Comparison of ENCODE assay signal across 18 cellular contexts in the genomic region with DNA sequence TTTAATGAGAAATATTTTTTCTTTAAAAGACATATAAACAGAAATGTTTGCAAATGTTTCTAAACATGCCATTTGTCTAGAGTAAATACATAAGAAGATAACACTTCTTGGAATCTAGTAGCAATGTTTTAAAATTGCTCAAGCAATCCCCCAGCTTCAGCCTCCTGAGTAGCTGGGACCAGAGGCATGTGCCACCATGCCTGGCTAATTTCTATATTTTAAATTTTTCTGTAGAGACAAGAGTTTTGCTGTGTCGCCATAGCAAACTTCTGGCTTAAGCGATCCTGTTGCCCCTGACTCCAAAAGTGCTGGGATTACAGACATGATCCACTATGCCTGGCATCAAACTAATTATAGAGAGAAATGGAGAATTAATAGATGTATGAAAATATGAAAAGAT.
"Had no signal": no experiment of that assay in that cellular context is flagged by ENCODE, and none has a peak within 500 bp of the region (broad histone marks: within the 10 kb centered on the region; RNA-seq: fewer than 3 reads in every experiment).

No MANE protein-coding gene starts in this region.

- H3K27ac ChIP-seq: brain microvascular endothelial cell, prostate gland, suprapubic skin, vagina had no signal

- H3K9me3 ChIP-seq: heart left ventricle, prostate gland, suprapubic skin, transverse colon, vagina had no signal

- H3K36me3 ChIP-seq: brain microvascular endothelial cell, heart left ventricle, prostate gland, suprapubic skin, transverse colon, vagina had no signal

- H3K27me3 ChIP-seq: brain microvascular endothelial cell, heart left ventricle, suprapubic skin, transverse colon, vagina had no signal

- H3K4me3 ChIP-seq: heart left ventricle, prostate gland, suprapubic skin, transverse colon, vagina had no signal

- DNase-seq: activated gamma-delta T cell treated with Interleukin-2 at 50 U/mL for 16 hours; activated T-cell treated with anti-CD3 and anti-CD28 coated beads, Interleukin-2, amount 50 U/mL, for 1 hour; aorta; brain microvascular endothelial cell; central memory CD4-positive, alpha-beta T cell; heart left ventricle; left ventricle myocardium superior; naive B cell; stimulated activated CD4-positive, alpha-beta T cell treated with anti-CD3 and anti-CD28 coated beads, Interleukin-1b, Interleukin-23, amount 100 ng/mL, for 48 hours; T-cell; transverse colon had no signal

- H3K36me3 Mint-ChIP-seq: activated naive CD4-positive, alpha-beta T cell treated with anti-CD3 and anti-CD28 coated beads, Interleukin-2, amount 50 U/mL, for 24 hours; memory B cell; naive B cell; T-cell had no signal

- H3K27ac Mint-ChIP-seq: activated naive CD4-positive, alpha-beta T cell treated with anti-CD3 and anti-CD28 coated beads, Interleukin-2, amount 50 U/mL, for 24 hours; memory B cell; naive B cell; stimulated activated naive CD8-positive, alpha-beta T cell treated with anti-CD3 and anti-CD28 coated beads, Interleukin-15, Interleukin-2, amounts not matched to agents 100 ng/mL and 50 ng/mL, for 24 hours; T-cell had no signal

- H3K9me3 Mint-ChIP-seq: activated naive CD4-positive, alpha-beta T cell treated with anti-CD3 and anti-CD28 coated beads, Interleukin-2, amount 50 U/mL, for 24 hours; memory B cell; naive B cell; neural crest cell; stimulated activated naive CD8-positive, alpha-beta T cell treated with anti-CD3 and anti-CD28 coated beads, Interleukin-15, Interleukin-2, amounts not matched to agents 100 ng/mL and 50 ng/mL, for 24 hours; T-cell had no signal

- H3K27me3 Mint-ChIP-seq: memory B cell; naive B cell; stimulated activated naive CD8-positive, alpha-beta T cell treated with anti-CD3 and anti-CD28 coated beads, Interleukin-15, Interleukin-2, amounts not matched to agents 100 ng/mL and 50 ng/mL, for 24 hours had no signal

- H3K4me3 Mint-ChIP-seq: activated naive CD4-positive, alpha-beta T cell treated with anti-CD3 and anti-CD28 coated beads, Interleukin-2, amount 50 U/mL, for 24 hours; memory B cell; neural crest cell; stimulated activated naive CD8-positive, alpha-beta T cell treated with anti-CD3 and anti-CD28 coated beads, Interleukin-15, Interleukin-2, amounts not matched to agents 100 ng/mL and 50 ng/mL, for 24 hours; T-cell had no signal

- H3K4me1 Mint-ChIP-seq: memory B cell, neural crest cell, T-cell had no signal

- H3K4me1 ChIP-seq: prostate gland, transverse colon, vagina had no signal
